Comparison of ENCODE assay signal across 1 cellular context in genomic region chr1:91781916-91782622, GRCh38.
TF ChIP-seq lines count a peak whose summit lies in the region.

No MANE protein-coding gene starts in this region.

TF ChIP-seq in WTC11, 78 proteins besides CTCF, POLR2A, EP300 and RAD21 (continued from another document):
- no peak for TF ChIP-seq TEAD4 (CRISPR knock-in tag; IDR thresholded peaks at IDR 0.05)
- no peak for TF ChIP-seq EMX1 (CRISPR knock-in tag; IDR thresholded peaks at IDR 0.05)
- TF ChIP-seq SOX15 (CRISPR knock-in tag; IDR thresholded peaks at IDR 0.05) = no peak
- TF ChIP-seq, protein P1, sequence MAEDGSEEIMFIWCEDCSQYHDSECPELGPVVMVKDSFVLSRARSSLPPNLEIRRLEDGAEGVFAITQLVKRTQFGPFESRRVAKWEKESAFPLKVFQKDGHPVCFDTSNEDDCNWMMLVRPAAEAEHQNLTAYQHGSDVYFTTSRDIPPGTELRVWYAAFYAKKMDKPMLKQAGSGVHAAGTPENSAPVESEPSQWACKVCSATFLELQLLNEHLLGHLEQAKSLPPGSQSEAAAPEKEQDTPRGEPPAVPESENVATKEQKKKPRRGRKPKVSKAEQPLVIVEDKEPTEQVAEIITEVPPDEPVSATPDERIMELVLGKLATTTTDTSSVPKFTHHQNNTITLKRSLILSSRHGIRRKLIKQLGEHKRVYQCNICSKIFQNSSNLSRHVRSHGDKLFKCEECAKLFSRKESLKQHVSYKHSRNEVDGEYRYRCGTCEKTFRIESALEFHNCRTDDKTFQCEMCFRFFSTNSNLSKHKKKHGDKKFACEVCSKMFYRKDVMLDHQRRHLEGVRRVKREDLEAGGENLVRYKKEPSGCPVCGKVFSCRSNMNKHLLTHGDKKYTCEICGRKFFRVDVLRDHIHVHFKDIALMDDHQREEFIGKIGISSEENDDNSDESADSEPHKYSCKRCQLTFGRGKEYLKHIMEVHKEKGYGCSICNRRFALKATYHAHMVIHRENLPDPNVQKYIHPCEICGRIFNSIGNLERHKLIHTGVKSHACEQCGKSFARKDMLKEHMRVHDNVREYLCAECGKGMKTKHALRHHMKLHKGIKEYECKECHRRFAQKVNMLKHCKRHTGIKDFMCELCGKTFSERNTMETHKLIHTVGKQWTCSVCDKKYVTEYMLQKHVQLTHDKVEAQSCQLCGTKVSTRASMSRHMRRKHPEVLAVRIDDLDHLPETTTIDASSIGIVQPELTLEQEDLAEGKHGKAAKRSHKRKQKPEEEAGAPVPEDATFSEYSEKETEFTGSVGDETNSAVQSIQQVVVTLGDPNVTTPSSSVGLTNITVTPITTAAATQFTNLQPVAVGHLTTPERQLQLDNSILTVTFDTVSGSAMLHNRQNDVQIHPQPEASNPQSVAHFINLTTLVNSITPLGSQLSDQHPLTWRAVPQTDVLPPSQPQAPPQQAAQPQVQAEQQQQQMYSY (CRISPR knock-in tag; IDR thresholded peaks at IDR 0.05) = no peak
- TF ChIP-seq, protein P2, sequence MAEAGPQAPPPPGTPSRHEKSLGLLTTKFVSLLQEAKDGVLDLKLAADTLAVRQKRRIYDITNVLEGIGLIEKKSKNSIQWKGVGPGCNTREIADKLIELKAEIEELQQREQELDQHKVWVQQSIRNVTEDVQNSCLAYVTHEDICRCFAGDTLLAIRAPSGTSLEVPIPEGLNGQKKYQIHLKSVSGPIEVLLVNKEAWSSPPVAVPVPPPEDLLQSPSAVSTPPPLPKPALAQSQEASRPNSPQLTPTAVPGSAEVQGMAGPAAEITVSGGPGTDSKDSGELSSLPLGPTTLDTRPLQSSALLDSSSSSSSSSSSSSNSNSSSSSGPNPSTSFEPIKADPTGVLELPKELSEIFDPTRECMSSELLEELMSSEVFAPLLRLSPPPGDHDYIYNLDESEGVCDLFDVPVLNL (CRISPR knock-in tag; IDR thresholded peaks at IDR 0.05; ENCODE audit: borderline replicate concordance, low read depth) = no peak
- no peak for TF ChIP-seq MYBL2 (CRISPR knock-in tag; IDR thresholded peaks at IDR 0.05)
- no peak for TF ChIP-seq ZNF671 (CRISPR knock-in tag; IDR thresholded peaks at IDR 0.05)
- TF ChIP-seq SP1 (CRISPR knock-in tag; conservative IDR thresholded peaks at IDR 0.05) = no peak
- no peak for TF ChIP-seq KAT7 (CRISPR knock-in tag; IDR thresholded peaks at IDR 0.05; ENCODE audit: borderline replicate concordance)
- no peak for TF ChIP-seq ZNF232 (CRISPR knock-in tag; IDR thresholded peaks at IDR 0.05)
